Comparison of ENCODE assay signal across 1 cellular context in the genomic region with DNA sequence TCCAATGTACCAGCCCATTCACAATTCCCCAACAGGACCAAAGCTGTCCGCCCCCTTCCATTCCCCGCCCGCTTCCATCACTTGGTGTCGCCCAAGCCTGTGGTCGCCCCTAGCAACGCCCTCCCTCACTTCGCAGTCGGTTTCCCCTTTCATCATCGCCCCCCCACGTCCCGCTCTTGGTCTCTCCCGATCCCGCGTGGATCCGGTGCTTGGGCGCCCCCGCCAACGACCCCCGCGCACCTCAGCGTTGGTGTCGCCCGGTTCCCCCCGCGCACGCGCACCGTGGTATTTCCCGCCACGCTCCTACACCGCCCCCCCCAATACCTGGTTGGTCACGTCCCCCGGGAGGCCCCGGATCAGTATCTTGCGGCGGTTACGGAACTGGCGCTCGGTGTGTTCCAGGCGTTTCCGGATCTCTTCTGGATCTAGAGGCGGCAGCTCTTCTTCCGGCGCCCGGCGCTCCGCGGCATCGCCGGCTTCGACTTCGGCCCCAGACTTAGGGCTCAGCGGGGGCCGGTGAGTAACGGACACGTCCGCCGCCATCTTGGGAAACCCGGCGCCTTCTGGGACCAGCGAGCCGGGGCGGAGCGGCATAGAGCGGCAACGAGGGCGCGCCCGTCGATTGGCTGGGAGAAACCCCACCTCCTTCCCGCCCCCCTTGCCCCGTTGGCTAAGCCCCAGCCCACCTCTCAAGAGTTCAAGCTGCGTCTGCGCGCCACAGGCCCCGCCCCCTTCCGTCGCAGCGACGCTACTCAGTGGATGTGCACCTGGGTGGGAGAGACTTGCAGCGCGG.
TF ChIP-seq lines count a peak whose summit lies in the region.

A gene with protein sequence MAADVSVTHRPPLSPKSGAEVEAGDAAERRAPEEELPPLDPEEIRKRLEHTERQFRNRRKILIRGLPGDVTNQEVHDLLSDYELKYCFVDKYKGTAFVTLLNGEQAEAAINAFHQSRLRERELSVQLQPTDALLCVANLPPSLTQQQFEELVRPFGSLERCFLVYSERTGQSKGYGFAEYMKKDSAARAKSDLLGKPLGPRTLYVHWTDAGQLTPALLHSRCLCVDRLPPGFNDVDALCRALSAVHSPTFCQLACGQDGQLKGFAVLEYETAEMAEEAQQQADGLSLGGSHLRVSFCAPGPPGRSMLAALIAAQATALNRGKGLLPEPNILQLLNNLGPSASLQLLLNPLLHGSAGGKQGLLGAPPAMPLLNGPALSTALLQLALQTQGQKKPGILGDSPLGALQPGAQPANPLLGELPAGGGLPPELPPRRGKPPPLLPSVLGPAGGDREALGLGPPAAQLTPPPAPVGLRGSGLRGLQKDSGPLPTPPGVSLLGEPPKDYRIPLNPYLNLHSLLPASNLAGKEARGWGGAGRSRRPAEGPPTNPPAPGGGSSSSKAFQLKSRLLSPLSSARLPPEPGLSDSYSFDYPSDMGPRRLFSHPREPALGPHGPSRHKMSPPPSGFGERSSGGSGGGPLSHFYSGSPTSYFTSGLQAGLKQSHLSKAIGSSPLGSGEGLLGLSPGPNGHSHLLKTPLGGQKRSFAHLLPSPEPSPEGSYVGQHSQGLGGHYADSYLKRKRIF (minus strand): TSS at position 565 of the 793 bp plus-strand sequence. CDS start 22 bp downstream, at position 543.

TF ChIP-seq in HepG2, 621 proteins besides CTCF, POLR2A, EP300 and RAD21 (continued from another document and continues in another):
- TF ChIP-seq ZBTB37 (CRISPR knock-in tag; IDR thresholded peaks at IDR 0.05) (no peak; the same call in 1 of the 2 replicates), ZNF562 (CRISPR knock-in tag; IDR thresholded peaks at IDR 0.05; ENCODE audit: borderline replicate concordance) (no peak), RFXAP (CRISPR knock-in tag; IDR thresholded peaks at IDR 0.05; ENCODE audit: borderline replicate concordance) (peak; percentile 63; the same call in 1 of the 2 replicates), ZNF354B (CRISPR knock-in tag; IDR thresholded peaks at IDR 0.05) (no peak), TEAD2 (CRISPR knock-in tag; IDR thresholded peaks at IDR 0.05) (no peak), FOXM1 (CRISPR knock-in tag; IDR thresholded peaks at IDR 0.05) (no peak), ZFP82 (CRISPR knock-in tag; IDR thresholded peaks at IDR 0.05; ENCODE audit: borderline replicate concordance) (no peak), ZNF275 (CRISPR knock-in tag; IDR thresholded peaks at IDR 0.05; ENCODE audit: borderline replicate concordance) (peak; percentile 54; the same call in 1 of the 2 replicates), CHD4 (IDR thresholded peaks at IDR 0.05; ENCODE audit: borderline replicate concordance, low read length) (no peak), SMARCE1 (IDR thresholded peaks at IDR 0.05; ENCODE audit: borderline replicate concordance) (no peak), ZNF782 (CRISPR knock-in tag; IDR thresholded peaks at IDR 0.05; ENCODE audit: borderline replicate concordance) (peak; percentile 74; the same call in 1 of the 2 replicates), ZBTB7A (CRISPR knock-in tag; IDR thresholded peaks at IDR 0.05) (peak; percentile 27; the same call in 1 of the 2 replicates), ZNF34 (CRISPR knock-in tag; IDR thresholded peaks at IDR 0.05; ENCODE audit: borderline replicate concordance) (peak; percentile 66; the same call in 1 of the 2 replicates), ZNF446 (CRISPR knock-in tag; IDR thresholded peaks at IDR 0.05) (no peak), HNRNPLL (IDR thresholded peaks at IDR 0.05; ENCODE audit: low read depth, low read length, poor library complexity, severe bottlenecking) (peak; percentile 94), ZNF142 (CRISPR knock-in tag; IDR thresholded peaks at IDR 0.05) (0 out of 2 replicates have a peak, but pooled peaks have one; percentile 2), PTBP1 (IDR thresholded peaks at IDR 0.05; ENCODE audit: low read depth, low read length, poor library complexity, severe bottlenecking) (no peak), REPIN1 (CRISPR knock-in tag; IDR thresholded peaks at IDR 0.05; ENCODE audit: borderline replicate concordance, low read depth) (no peak), ATRX (CRISPR knock-in tag; IDR thresholded peaks at IDR 0.05; ENCODE audit: borderline replicate concordance) (no peak), ATF1 (CRISPR knock-in tag; IDR thresholded peaks at IDR 0.05) (no peak), ZFP90 (CRISPR knock-in tag; IDR thresholded peaks at IDR 0.05; ENCODE audit: borderline replicate concordance) (0 out of 2 replicates have a peak, but pooled peaks have one; percentile 38), ZBTB10 (CRISPR knock-in tag; IDR thresholded peaks at IDR 0.05; ENCODE audit: borderline replicate concordance) (no peak; the same call in 1 of the 2 replicates), ZNF772 (CRISPR knock-in tag; IDR thresholded peaks at IDR 0.05) (peak; percentile 95), ZBTB33 (CRISPR knock-in tag; IDR thresholded peaks at IDR 0.05) (no peak), TSC22D2 (CRISPR knock-in tag; IDR thresholded peaks at IDR 0.05; ENCODE audit: borderline replicate concordance) (no peak), PHF21A (CRISPR knock-in tag; IDR thresholded peaks at IDR 0.05) (no peak; the same call in 1 of the 2 replicates)
- TF ChIP-seq, protein P1, sequence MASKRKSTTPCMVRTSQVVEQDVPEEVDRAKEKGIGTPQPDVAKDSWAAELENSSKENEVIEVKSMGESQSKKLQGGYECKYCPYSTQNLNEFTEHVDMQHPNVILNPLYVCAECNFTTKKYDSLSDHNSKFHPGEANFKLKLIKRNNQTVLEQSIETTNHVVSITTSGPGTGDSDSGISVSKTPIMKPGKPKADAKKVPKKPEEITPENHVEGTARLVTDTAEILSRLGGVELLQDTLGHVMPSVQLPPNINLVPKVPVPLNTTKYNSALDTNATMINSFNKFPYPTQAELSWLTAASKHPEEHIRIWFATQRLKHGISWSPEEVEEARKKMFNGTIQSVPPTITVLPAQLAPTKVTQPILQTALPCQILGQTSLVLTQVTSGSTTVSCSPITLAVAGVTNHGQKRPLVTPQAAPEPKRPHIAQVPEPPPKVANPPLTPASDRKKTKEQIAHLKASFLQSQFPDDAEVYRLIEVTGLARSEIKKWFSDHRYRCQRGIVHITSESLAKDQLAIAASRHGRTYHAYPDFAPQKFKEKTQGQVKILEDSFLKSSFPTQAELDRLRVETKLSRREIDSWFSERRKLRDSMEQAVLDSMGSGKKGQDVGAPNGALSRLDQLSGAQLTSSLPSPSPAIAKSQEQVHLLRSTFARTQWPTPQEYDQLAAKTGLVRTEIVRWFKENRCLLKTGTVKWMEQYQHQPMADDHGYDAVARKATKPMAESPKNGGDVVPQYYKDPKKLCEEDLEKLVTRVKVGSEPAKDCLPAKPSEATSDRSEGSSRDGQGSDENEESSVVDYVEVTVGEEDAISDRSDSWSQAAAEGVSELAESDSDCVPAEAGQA (IDR thresholded peaks at IDR 0.05; ENCODE audit: low read depth) = 0 out of 2 replicates have a peak, but pooled peaks have one; percentile 36
- TF ChIP-seq, protein P1 (CRISPR knock-in tag; IDR thresholded peaks at IDR 0.05; ENCODE audit: borderline replicate concordance) = 0 out of 2 replicates have a peak, but pooled peaks have one; percentile 48
